ENCODE assay signal across 10 cellular contexts in genomic region chr1:56983484-56983883, GRCh38. TPM values are rescaled to one million over a fixed set of nuclear protein-coding genes. Genes with fewer than 3 reads are reported as not detected.
"Had no signal": no experiment of that assay in that cellular context is flagged by ENCODE, and none has a peak within 500 bp of the region (broad histone marks: within the 10 kb centered on the region; RNA-seq: fewer than 3 reads in every experiment).

No MANE protein-coding gene starts in this region.

- H3K4me3 ChIP-seq: GM23338 had no signal

- H3K4me2 ChIP-seq: GM23338, KMS-11 had no signal

- ATAC-seq: GM23338 had no signal

- H2AFZ ChIP-seq: GM23338 had no signal

- DNase-seq: H9, HCEC 1CT, IMR-90, KBM-7 had no signal

- H3K4me3 Mint-ChIP-seq: GM23338, H9 had no signal

- H3K27ac ChIP-seq: KMS-11 had no signal

- H3K9me3 Mint-ChIP-seq: GM23338, H9 had no signal

- H3K4me1 Mint-ChIP-seq: GM23338 had no signal

- H3K27ac Mint-ChIP-seq: GM23338, H9 had no signal

- FAIRE-seq: H1, H54, HTR-8/SVneo had no signal

- H3K9ac ChIP-seq: KMS-11 had no signal

RNA-seq across cellular contexts. Expression of gene C8B, which starts 17.7 kb away (rescaled TPM):
- total RNA-seq: GM23338, H1, H9, HT-29, IMR-90 had no signal
- polyA plus RNA-seq: GM23338, H1, IMR-90 had no signal
